1 cellular context compared by ENCODE assay signal in genomic region chr16:18969050-18969854, GRCh38.
TF ChIP-seq lines count a peak whose summit lies in the region.

No MANE protein-coding gene starts in this region.

TF ChIP-seq in HEK293, 187 proteins besides CTCF, POLR2A, EP300 and RAD21 (continued from another document and continues in another):
- TF ChIP-seq GLIS1 (tag by site-specific recombination; IDR thresholded peaks at IDR 0.05) (peak; percentile 88), ZNF626 (tag by site-specific recombination; IDR thresholded peaks at IDR 0.05) (no peak), ZNF623 (tag by site-specific recombination; IDR thresholded peaks at IDR 0.05) (no peak), ZNF140 (tag by site-specific recombination; IDR thresholded peaks at IDR 0.05) (no peak), ZNF184 (tag by site-specific recombination; IDR thresholded peaks at IDR 0.05) (no peak), ZFP37 (tag by site-specific recombination; IDR thresholded peaks at IDR 0.05) (no peak), ZNF366 (tag by site-specific recombination; conservative IDR thresholded peaks at IDR 0.05) (peak; percentile 71), MZF1 (tag by site-specific recombination; IDR thresholded peaks at IDR 0.05; ENCODE audit: borderline replicate concordance) (no peak), ZNF10 (tag by site-specific recombination; IDR thresholded peaks at IDR 0.05) (no peak), IKZF3 (tag by site-specific recombination; IDR thresholded peaks at IDR 0.05) (peak; percentile 98), ZNF654 (tag by site-specific recombination; IDR thresholded peaks at IDR 0.05; ENCODE audit: low read depth) (peak; percentile 89), ZNF404 (tag by site-specific recombination; IDR thresholded peaks at IDR 0.05) (no peak), ZNF639 (tag by site-specific recombination; IDR thresholded peaks at IDR 0.05) (peak; percentile 59; the same call in 1 of the 2 replicates), ZBTB11 (tag by site-specific recombination; conservative IDR thresholded peaks at IDR 0.05; ENCODE audit: low read depth) (no peak), ZNF292 (tag by site-specific recombination; IDR thresholded peaks at IDR 0.05; ENCODE audit: borderline replicate concordance, low read depth) (no peak), ZNF274 (IDR thresholded peaks at IDR 0.05; ENCODE audit: low read length) (no peak), ZNF274 (tag by site-specific recombination; IDR thresholded peaks at IDR 0.05; ENCODE audit: borderline replicate concordance) (no peak), ZNF776 (tag by site-specific recombination; IDR thresholded peaks at IDR 0.05; ENCODE audit: borderline replicate concordance) (no peak), ZNF560 (tag by site-specific recombination; IDR thresholded peaks at IDR 0.05; ENCODE audit: borderline replicate concordance) (no peak), ZNF394 (tag by site-specific recombination; IDR thresholded peaks at IDR 0.05; ENCODE audit: borderline replicate concordance) (0 out of 2 replicates have a peak, but pooled peaks have one; percentile 30), ZNF701 (tag by site-specific recombination; IDR thresholded peaks at IDR 0.05) (no peak), ZNF510 (tag by site-specific recombination; IDR thresholded peaks at IDR 0.05; ENCODE audit: insufficient replicate concordance) (no peak), ZNF704 (tag by site-specific recombination; IDR thresholded peaks at IDR 0.05) (no peak), OSR2 (tag by site-specific recombination; IDR thresholded peaks at IDR 0.05) (peak; percentile 57; the same call in 1 of the 2 replicates), ZNF239 (tag by site-specific recombination; IDR thresholded peaks at IDR 0.05) (no peak), PBX3 (CRISPR knock-in tag; IDR thresholded peaks at IDR 0.05) (no peak), ZNF548 (tag by site-specific recombination; IDR thresholded peaks at IDR 0.05) (no peak), ZBTB1 (tag by site-specific recombination; IDR thresholded peaks at IDR 0.05) (no peak), ZFHX2 (tag by site-specific recombination; conservative IDR thresholded peaks at IDR 0.05) (no peak), ZNF114 (tag by site-specific recombination; IDR thresholded peaks at IDR 0.05) (no peak), ZFP69B (tag by site-specific recombination; IDR thresholded peaks at IDR 0.05) (peak; percentile 49; the same call in 1 of the 2 replicates), ZBTB21 (tag by site-specific recombination; IDR thresholded peaks at IDR 0.05) (no peak), INSM2 (tag by site-specific recombination; IDR thresholded peaks at IDR 0.05) (no peak), ZNF157 (tag by site-specific recombination; IDR thresholded peaks at IDR 0.05) (no peak), ZNF768 (tag by site-specific recombination; IDR thresholded peaks at IDR 0.05) (no peak), ZNF585B (tag by site-specific recombination; IDR thresholded peaks at IDR 0.05) (no peak), REST (tag by site-specific recombination; IDR thresholded peaks at IDR 0.05) (no peak), ZNF600 (tag by site-specific recombination; IDR thresholded peaks at IDR 0.05) (0 out of 2 replicates have a peak, but pooled peaks have one; percentile 21), ZBTB10 (tag by site-specific recombination; IDR thresholded peaks at IDR 0.05) (no peak), ZNF2 (tag by site-specific recombination; IDR thresholded peaks at IDR 0.05) (0 out of 2 replicates have a peak, but pooled peaks have one; percentile 66), ZNF23 (tag by site-specific recombination; IDR thresholded peaks at IDR 0.05; ENCODE audit: borderline replicate concordance) (no peak), KLF17 (tag by site-specific recombination; IDR thresholded peaks at IDR 0.05) (peak; percentile 49; the same call in 1 of the 2 replicates), ZBTB17 (tag by site-specific recombination; IDR thresholded peaks at IDR 0.05) (0 out of 2 replicates have a peak, but pooled peaks have one; percentile 32), SCRT1 (tag by site-specific recombination; IDR thresholded peaks at IDR 0.05; ENCODE audit: borderline replicate concordance) (no peak), HOXC10 (CRISPR knock-in tag; IDR thresholded peaks at IDR 0.05) (no peak), ZNF175 (tag by site-specific recombination; IDR thresholded peaks at IDR 0.05) (no peak), SCRT2 (tag by site-specific recombination; IDR thresholded peaks at IDR 0.05) (no peak), ZNF473 (tag by site-specific recombination; IDR thresholded peaks at IDR 0.05) (no peak), MYNN (tag by site-specific recombination; IDR thresholded peaks at IDR 0.05; ENCODE audit: borderline replicate concordance) (no peak)
